In the genomic region with DNA sequence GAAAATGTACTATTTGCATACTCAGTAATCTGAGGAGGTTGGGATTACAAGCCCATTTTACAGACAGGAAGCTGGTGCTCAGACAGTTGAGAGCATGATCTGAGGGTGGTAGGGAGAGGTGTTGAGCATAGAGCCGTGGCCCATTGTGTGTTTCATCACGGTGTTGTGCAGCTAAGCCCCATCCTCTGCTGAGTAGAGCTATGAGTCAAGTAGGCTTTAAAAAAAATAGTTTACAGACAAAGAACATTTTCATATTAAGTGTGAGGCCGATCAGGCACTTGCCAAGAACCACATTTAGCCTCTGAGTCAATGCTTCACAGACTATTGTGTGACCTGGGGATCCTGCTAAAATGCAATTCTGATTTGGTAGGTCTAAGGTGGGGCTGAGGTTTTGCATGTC, we compare ENCODE assay signal across 9 cellular contexts. TPM values are rescaled to one million over a fixed set of nuclear protein-coding genes. Genes with fewer than 3 reads are reported as not detected.
A peak's percentile ranks its signal among the peaks of the same experiment; 100 is the strongest.
DNase-seq lines count a peak whose midpoint lies in the region; ATAC-seq, FAIRE-seq and TF ChIP-seq lines count a peak whose summit lies in the region.
"Had no signal": no experiment of that assay in that cellular context is flagged by ENCODE, and none has a peak within 500 bp of the region (broad histone marks: within the 10 kb centered on the region; RNA-seq: fewer than 3 reads in every experiment).

No MANE protein-coding gene starts in this region.

- H3K9me1 ChIP-seq in endothelial cell of umbilical vein (replicated peaks; ENCODE audit: control insufficient read depth, extremely low read depth, insufficient read depth, low read length) = no peaks in the 10 kb centered on the region

- H3F3A ChIP-seq in SK-N-SH (replicated peaks; ENCODE audit: insufficient read depth) = no peaks in the 10 kb centered on the region

- TF ChIP-seq RAD21 in SK-N-SH (IDR thresholded peaks at IDR 0.05; ENCODE audit: low read length) = no peak

- H3K27ac ChIP-seq in SK-N-SH (ENCODE audit: low read depth in 2 of 2, low read length in 1 of 2) (no peak overlapping the region), endothelial cell of umbilical vein (ENCODE audit: insufficient read depth, low read depth, low read length) (no peak overlapping the region)

- dilution Hi-C loops in endothelial cell of umbilical vein (cut with MboI; ENCODE audit: extremely low pct_ligation_motif_present, low sequenced_read_pairs) = no loop called here

- H3K36me3 ChIP-seq in SK-N-SH (replicated peaks in 1 of 2; ENCODE audit: control insufficient read depth in 1 of 2, insufficient read depth in 2 of 2, low read length in 1 of 2) (peaks cover 30 to 77% of the 10 kb centered on the region in 2 experiments), endothelial cell of umbilical vein (ENCODE audit: control insufficient read depth in 2 of 2, extremely low read depth in 1 of 2, insufficient read depth in 2 of 2, low read length in 2 of 2) (peaks cover 9 to 11% of the 10 kb centered on the region in 2 experiments)

- WGBS in SK-N-SH (ENCODE audit: low lambda C conversion rate) = 70% methylated on average over 3 of the region's 3 CpGs

- no peak overlapping the region for H2AFZ ChIP-seq in SK-N-SH (ENCODE audit: low read depth)
- H2AFZ ChIP-seq in endothelial cell of umbilical vein (ENCODE audit: low read depth, low read length) = no peak overlapping the region

- no peak for TF ChIP-seq EP300 in SK-N-SH (IDR thresholded peaks at IDR 0.05; ENCODE audit: borderline replicate concordance in 1 of 2, low read depth in 1 of 2, low read length in 1 of 2)

- H3K27me3 Mint-ChIP-seq in neural crest cell (ENCODE audit: low read depth) = no peaks in the 10 kb centered on the region
- H3K27me3 Mint-ChIP-seq in activated T-helper 1 cell treated with anti-CD3 and anti-CD28 coated beads, Interleukin-12 subunit alpha, Interleukin-12 subunit beta, Interleukin-2, Interleukin-4 antibody, amounts not matched to agents 30 ng/mL and 10 ng/mL and 1 ng/mL, durations not matched to agents 14 hours and 24 hours and 36 hours (ENCODE audit: insufficient read depth) = no peaks in the 10 kb centered on the region

- H3K9me3 ChIP-seq in SK-N-SH (no peaks in the 10 kb centered on the region), endothelial cell of umbilical vein (replicated peaks; ENCODE audit: control insufficient read depth, insufficient read depth, low read length) (no peaks in the 10 kb centered on the region)

- no TSS peak for BruUV-seq in endothelial cell of umbilical vein (replicated peaks; lab: Mats Ljungman, UMichigan)

- H3K4me3 Mint-ChIP-seq in neural crest cell = no peak overlapping the region
- H3K4me3 Mint-ChIP-seq in activated T-helper 1 cell treated with anti-CD3 and anti-CD28 coated beads, Interleukin-12 subunit alpha, Interleukin-12 subunit beta, Interleukin-2, Interleukin-4 antibody, amounts not matched to agents 30 ng/mL and 10 ng/mL and 1 ng/mL, durations not matched to agents 14 hours and 24 hours and 36 hours = no peak overlapping the region

- H3K4me2 ChIP-seq in SK-N-SH (no peak overlapping the region; the same call in 1 of the 2 replicates), endothelial cell of umbilical vein (ENCODE audit: insufficient read depth, low read length) (no peak overlapping the region)

- POLR2A ChIA-PET in SK-N-SH (lab: Yijun Ruan, JAX) = no interaction called here
- POLR2A ChIA-PET in endothelial cell of umbilical vein (lab: Charles Lee) = interaction anchor here (0.5 to 0.6 kb wide), 2 partner anchors 22 to 24 kb away, joined by 5 to 7 read pairs; partner anchors contain the start of gene CCDC92

- peaks cover 26% of the 10 kb centered on the region; the same call in 1 of the 2 replicates for H3K79me2 ChIP-seq in SK-N-SH (ENCODE audit: insufficient read depth)
- H3K79me2 ChIP-seq in endothelial cell of umbilical vein (ENCODE audit: control insufficient read depth, insufficient read depth, low read length) = peaks cover 11% of the 10 kb centered on the region

- peak overlapping the region; percentile 83 for H3K27ac Mint-ChIP-seq in neural crest cell (ENCODE audit: unreplicated experiment)
- no peak overlapping the region for H3K27ac Mint-ChIP-seq in activated T-helper 1 cell treated with anti-CD3 and anti-CD28 coated beads, Interleukin-12 subunit alpha, Interleukin-12 subunit beta, Interleukin-2, Interleukin-4 antibody, amounts not matched to agents 30 ng/mL and 10 ng/mL and 1 ng/mL, durations not matched to agents 14 hours and 24 hours and 36 hours

- ATAC-seq in SK-N-SH treated with all-trans-retinoic acid at 6 μM for 48 hours (no peak), HG03565 (IDR thresholded peaks at IDR 0.05; ENCODE audit: unreplicated experiment) (no peak)

- no peaks in the 10 kb centered on the region for H3K9me3 Mint-ChIP-seq in neural crest cell
- H3K9me3 Mint-ChIP-seq in activated T-helper 1 cell treated with anti-CD3 and anti-CD28 coated beads, Interleukin-12 subunit alpha, Interleukin-12 subunit beta, Interleukin-2, Interleukin-4 antibody, amounts not matched to agents 30 ng/mL and 10 ng/mL and 1 ng/mL, durations not matched to agents 14 hours and 24 hours and 36 hours = no peaks in the 10 kb centered on the region

- H3K27me3 ChIP-seq in SK-N-SH (ENCODE audit: insufficient read depth) = no peaks in the 10 kb centered on the region
- no peaks in the 10 kb centered on the region for H3K27me3 ChIP-seq in endothelial cell of umbilical vein (ENCODE audit: control insufficient read depth in 2 of 2, insufficient read depth in 2 of 2, low read length in 2 of 2)

- H3K9ac ChIP-seq in SK-N-SH (no peak overlapping the region), endothelial cell of umbilical vein (replicated peaks; ENCODE audit: extremely low read depth, insufficient read depth, low read length) (no peak overlapping the region)

- TF ChIP-seq CTCF in SK-N-SH (IDR thresholded peaks at IDR 0.05) = no peak
- no peak for TF ChIP-seq CTCF in endothelial cell of umbilical vein (IDR thresholded peaks at IDR 0.05; ENCODE audit: extremely low read depth in 1 of 2, insufficient read depth in 1 of 2, low read depth in 1 of 2, low read length in 2 of 2)
- TF ChIP-seq CTCF in neural crest cell (conservative IDR thresholded peaks at IDR 0.05) = no peak

- peaks cover 7% of the 10 kb centered on the region for H3K36me3 Mint-ChIP-seq in neural crest cell (ENCODE audit: low read depth)
- peaks cover 17% of the 10 kb centered on the region for H3K36me3 Mint-ChIP-seq in activated T-helper 1 cell treated with anti-CD3 and anti-CD28 coated beads, Interleukin-12 subunit alpha, Interleukin-12 subunit beta, Interleukin-2, Interleukin-4 antibody, amounts not matched to agents 30 ng/mL and 10 ng/mL and 1 ng/mL, durations not matched to agents 14 hours and 24 hours and 36 hours (ENCODE audit: low read depth)

- H4K20me1 ChIP-seq in SK-N-SH (ENCODE audit: insufficient read depth) (0 out of 2 replicates have a peak, but pooled peaks cover 9% of the 10 kb centered on the region), endothelial cell of umbilical vein (replicated peaks; ENCODE audit: control insufficient read depth, extremely low read depth, insufficient read depth, low read length) (peaks cover 1% of the 10 kb centered on the region)

- intact Hi-C loops in endothelial cell of umbilical vein (cut with micrococcal nuclease) = no loop called here
- intact Hi-C loops in activated T-helper 1 cell treated with anti-CD3 and anti-CD28 coated beads, Interleukin-12 subunit alpha, Interleukin-12 subunit beta, Interleukin-2, Interleukin-4 antibody, amounts not matched to agents 30 ng/mL and 10 ng/mL and 1 ng/mL, durations not matched to agents 14 hours and 24 hours and 36 hours (cut with micrococcal nuclease) = no loop called here

- H3K4me3 ChIP-seq in SK-N-SH (ENCODE audit: low read depth in 2 of 2, low read length in 1 of 2) = no peak overlapping the region
- no peak overlapping the region for H3K4me3 ChIP-seq in Jurkat, Clone E6-1 (ENCODE audit: low read length)
- no peak overlapping the region for H3K4me3 ChIP-seq in endothelial cell of umbilical vein (replicated peaks in 1 of 3; ENCODE audit: insufficient read depth in 1 of 3, low read depth in 1 of 3, low read length in 3 of 3)

- peak; percentile 42 for FAIRE-seq in endothelial cell of umbilical vein (lab: Jason Lieb, UNC)

- TF ChIP-seq POLR2A in endothelial cell of umbilical vein (IDR thresholded peaks at IDR 0.05; ENCODE audit: low read depth, low read length) = no peak

- DNase-seq in SK-N-SH (no peak), endothelial cell of umbilical vein (ENCODE audit: low read depth, low spot score) (peak; percentile 24), neural crest cell (ENCODE audit: low read depth, low spot score) (no peak), NCI-H2171 (lab: John Stamatoyannopoulos, UW) (no peak)
- DNase-seq in Jurkat, Clone E6-1 (ENCODE audit: low read depth, low spot score) = peak; percentile 73
- DNase-seq in activated T-helper 1 cell treated with anti-CD3 and anti-CD28 coated beads, Interleukin-12 subunit alpha, Interleukin-12 subunit beta, Interleukin-2, Interleukin-4 antibody, amounts not matched to agents 30 ng/mL and 10 ng/mL and 1 ng/mL, durations not matched to agents 14 hours and 24 hours and 36 hours (ENCODE audit: low spot score) = no peak
- DNase-seq: NCI-H1417 treated with DMSO at 0.1 percent for 48 hours had no signal

- CTCF ChIA-PET in SK-N-SH (lab: Yijun Ruan, JAX) = interaction anchor here (0.8 to 4.8 kb wide), 4 partner anchors 9 to 90 kb away, joined by 3 to 24 read pairs (median 4); no protein-coding TSS in a partner anchor
- CTCF ChIA-PET in endothelial cell of umbilical vein (lab: Charles Lee) = interaction anchor here (0.6 to 1.9 kb wide), 6 partner anchors 8 to 262 kb away, joined by 3 to 10 read pairs (median 4); no protein-coding TSS in a partner anchor

- H3K9me2 ChIP-seq in SK-N-SH = no peaks in the 10 kb centered on the region

- H3K4me1 ChIP-seq in SK-N-SH (ENCODE audit: control insufficient read depth in 1 of 2, insufficient read depth in 2 of 2, low read depth in 1 of 2, low read length in 1 of 2) = peaks cover 15 to 23% of the 10 kb centered on the region in 2 experiments; a peak in 2 of 4 replicates
- peaks cover 17% of the 10 kb centered on the region for H3K4me1 ChIP-seq in endothelial cell of umbilical vein (ENCODE audit: control insufficient read depth, extremely low read depth, insufficient read depth, low read length)

- H3K4me1 Mint-ChIP-seq in neural crest cell = peaks cover 63% of the 10 kb centered on the region
- peaks cover 43% of the 10 kb centered on the region for H3K4me1 Mint-ChIP-seq in activated T-helper 1 cell treated with anti-CD3 and anti-CD28 coated beads, Interleukin-12 subunit alpha, Interleukin-12 subunit beta, Interleukin-2, Interleukin-4 antibody, amounts not matched to agents 30 ng/mL and 10 ng/mL and 1 ng/mL, durations not matched to agents 14 hours and 24 hours and 36 hours (ENCODE audit: low read depth)

RNA-seq across cellular contexts. Expression of gene ZNF664, which starts 22.0 kb away (rescaled TPM):
- polyA plus RNA-seq in SK-N-SH (2012; rRNA removed) = 34.9 and 51.0 TPM in 2 replicates
- 54.8 and 55.1 TPM in 2 replicates for polyA plus RNA-seq in SK-N-SH (2012; cell fraction: cytosol; rRNA removed)
- polyA plus RNA-seq in SK-N-SH (2012; cell fraction: nucleus; rRNA removed) = 34.9 and 41.5 TPM in 2 replicates
- polyA plus RNA-seq in Jurkat, Clone E6-1 (2012; ENCODE audit: insufficient read depth, insufficient read length) = 66.9 TPM
- total RNA-seq in endothelial cell of umbilical vein = 63.3 and 71.3 TPM in 2 replicates
- 25.5 and 29.8 TPM in 2 replicates for polyA plus RNA-seq in endothelial cell of umbilical vein
- polyA plus RNA-seq in endothelial cell of umbilical vein (2011; cell fraction: cytosol; rRNA removed) = 34.1 and 37.5 TPM in 2 replicates
- 43.8 and 45.6 TPM in 2 replicates for polyA plus RNA-seq in endothelial cell of umbilical vein (2011; cell fraction: nucleus; rRNA removed)
- 57.6 and 65.7 TPM in 2 replicates for polyA plus RNA-seq in endothelial cell of umbilical vein (2012)
- polyA minus RNA-seq in endothelial cell of umbilical vein = 31.6 and 43.5 TPM in 2 replicates
- 45.9 TPM for polyA minus RNA-seq in endothelial cell of umbilical vein (2011; cell fraction: cytosol; rRNA and poly(A)+ RNA removed)
- 37.6 and 40.1 TPM in 2 replicates for polyA minus RNA-seq in endothelial cell of umbilical vein (2011; cell fraction: nucleus; rRNA and poly(A)+ RNA removed)
- total RNA-seq in neural crest cell = 156 and 167 TPM in 2 replicates
- 66.9 and 68.1 TPM in 2 replicates for total RNA-seq in activated T-helper 1 cell treated with anti-CD3 and anti-CD28 coated beads, Interleukin-12 subunit alpha, Interleukin-12 subunit beta, Interleukin-2, Interleukin-4 antibody, amounts not matched to agents 30 ng/mL and 10 ng/mL and 1 ng/mL, durations not matched to agents 14 hours and 24 hours and 36 hours

RNA-seq across cellular contexts. Expression of gene CCDC92, which starts 22.4 kb away (rescaled TPM):
- polyA plus RNA-seq in SK-N-SH (2012; rRNA removed) (34.8 and 53.5 TPM in 2 replicates), endothelial cell of umbilical vein (41.2 and 45.3 TPM in 2 replicates)
- polyA plus RNA-seq in SK-N-SH (2012; cell fraction: cytosol; rRNA removed) = 46.3 and 53.9 TPM in 2 replicates
- 55.0 and 60.5 TPM in 2 replicates for polyA plus RNA-seq in SK-N-SH (2012; cell fraction: nucleus; rRNA removed)
- polyA plus RNA-seq in Jurkat, Clone E6-1 (2012; ENCODE audit: insufficient read depth, insufficient read length) = 15.9 TPM
- total RNA-seq in endothelial cell of umbilical vein (35.1 and 41.6 TPM in 2 replicates), neural crest cell (33.5 and 36.5 TPM in 2 replicates)
- polyA plus RNA-seq in endothelial cell of umbilical vein (2011; cell fraction: cytosol; rRNA removed) = 33.9 and 39.1 TPM in 2 replicates
- polyA plus RNA-seq in endothelial cell of umbilical vein (2011; cell fraction: nucleus; rRNA removed) = 35.0 and 41.0 TPM in 2 replicates
- polyA plus RNA-seq in endothelial cell of umbilical vein (2012) = 32.2 and 37.3 TPM in 2 replicates
- polyA minus RNA-seq in endothelial cell of umbilical vein = 17.8 and 20.1 TPM in 2 replicates
- polyA minus RNA-seq in endothelial cell of umbilical vein (2011; cell fraction: cytosol; rRNA and poly(A)+ RNA removed) = 1.5 TPM
- polyA minus RNA-seq in endothelial cell of umbilical vein (2011; cell fraction: nucleus; rRNA and poly(A)+ RNA removed) = 16.5 and 20.6 TPM in 2 replicates
- 7.7 and 8.3 TPM in 2 replicates for total RNA-seq in activated T-helper 1 cell treated with anti-CD3 and anti-CD28 coated beads, Interleukin-12 subunit alpha, Interleukin-12 subunit beta, Interleukin-2, Interleukin-4 antibody, amounts not matched to agents 30 ng/mL and 10 ng/mL and 1 ng/mL, durations not matched to agents 14 hours and 24 hours and 36 hours

Comparison
In these comparisons a context has a peak if more than half of its experiments do, and no peak if none do; other contexts are left out.
1. DNase-seq: peak in Jurkat, Clone E6-1 (single experiment) and endothelial cell of umbilical vein (single experiment); none in SK-N-SH (single experiment), neural crest cell (single experiment), NCI-H2171 (single experiment) and activated T-helper 1 cell treated with anti-CD3 and anti-CD28 coated beads, Interleukin-12 subunit alpha, Interleukin-12 subunit beta, Interleukin-2, Interleukin-4 antibody, amounts not matched to agents 30 ng/mL and 10 ng/mL and 1 ng/mL, durations not matched to agents 14 hours and 24 hours and 36 hours (single experiment).